In the genomic region with DNA sequence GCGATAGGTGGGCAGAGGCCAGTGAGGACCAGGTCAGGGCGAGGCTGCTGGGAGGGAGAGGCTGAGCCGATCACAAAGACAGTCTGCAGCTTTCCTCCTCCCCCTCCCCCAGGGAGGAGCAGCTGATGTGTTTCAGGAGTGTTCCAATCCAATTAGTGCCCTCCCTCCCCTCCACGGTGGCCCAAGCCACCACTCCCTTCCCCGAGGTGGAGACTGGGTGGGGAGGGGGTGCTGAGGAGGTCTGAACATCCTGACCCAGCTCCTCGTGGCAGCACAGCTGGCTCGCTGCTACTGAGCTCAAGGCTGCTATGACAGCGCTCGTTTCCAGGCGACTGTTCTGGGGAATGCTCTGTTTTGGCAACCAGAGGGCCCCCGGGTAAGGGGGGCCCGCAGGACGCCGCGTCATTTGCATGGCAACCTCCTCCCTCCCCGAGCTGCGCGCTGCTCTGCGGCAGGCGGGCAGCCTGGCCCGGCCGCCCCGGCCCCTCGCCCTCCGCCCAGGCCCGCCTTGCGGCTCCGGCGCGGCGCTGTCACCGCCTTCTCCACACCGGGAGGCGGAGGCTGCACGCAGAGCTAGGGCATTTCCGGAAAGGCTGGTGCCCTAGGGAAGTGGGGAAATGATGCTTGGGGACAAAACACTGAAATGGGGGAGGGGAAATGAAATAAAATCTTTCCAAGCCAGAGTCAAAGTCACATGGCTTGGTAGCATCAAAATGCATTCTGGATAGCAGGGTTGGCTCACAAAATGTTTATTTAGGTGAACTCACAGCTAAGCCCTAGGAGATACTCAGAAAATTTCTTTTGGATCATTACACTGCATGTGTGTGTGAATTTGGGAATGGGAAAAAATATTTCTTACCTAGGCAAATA, we compare ENCODE assay signal across 8 cellular contexts.
A peak's percentile ranks its signal among the peaks of the same experiment; 100 is the strongest.
DNase-seq lines count a peak whose midpoint lies in the region; ATAC-seq, FAIRE-seq and TF ChIP-seq lines count a peak whose summit lies in the region.

No MANE protein-coding gene starts in this region.

- H4K20me1 ChIP-seq in astrocyte (ENCODE audit: insufficient read depth, low read length): no peaks in the 10 kb centered on the region

- H3K79me2 ChIP-seq in astrocyte (ENCODE audit: insufficient read depth, low read length): no peaks in the 10 kb centered on the region

- H3K9me3 ChIP-seq in astrocyte (ENCODE audit: insufficient read depth, low read depth, low read length): no peaks in the 10 kb centered on the region
- no peaks in the 10 kb centered on the region for H3K9me3 ChIP-seq in uterus

- H3K36me3 Mint-ChIP-seq in astrocyte (ENCODE audit: low read depth, unreplicated experiment): no peaks in the 10 kb centered on the region

- no peak for FAIRE-seq in astrocyte (lab: Jason Lieb, UNC)

- peak; percentile 82 for ATAC-seq in HG02798 (IDR thresholded peaks at IDR 0.05; ENCODE audit: poor library complexity, unreplicated experiment)

- H2AFZ ChIP-seq in astrocyte (ENCODE audit: low read depth, low read length): peak overlapping the region; percentile 76

- H3K27me3 Mint-ChIP-seq in astrocyte (ENCODE audit: low read depth, unreplicated experiment): no peaks in the 10 kb centered on the region

- H3K4me3 ChIP-seq in GM12865 (ENCODE audit: low read depth, low read length): peak overlapping the region; percentile 68
- H3K4me3 ChIP-seq in astrocyte (ENCODE audit: insufficient read depth, low read depth, low read length): peak overlapping the region; percentile 54
- H3K4me3 ChIP-seq in uterus: peak overlapping the region; percentile 28 to 46

- peak in 1 of 2 donors; percentile 44 for TF ChIP-seq POLR2A in uterus (IDR thresholded peaks at IDR 0.05)

- H3K9me3 Mint-ChIP-seq in astrocyte (ENCODE audit: unreplicated experiment): no peaks in the 10 kb centered on the region

- intact Hi-C loops in uterus (cut with DNase I; ENCODE audit: low total_unique reads): no loop called here

- no peaks in the 10 kb centered on the region for H3K36me3 ChIP-seq in astrocyte (ENCODE audit: insufficient read depth, low read length)
- no peaks in the 10 kb centered on the region for H3K36me3 ChIP-seq in uterus

- peak overlapping the region; percentile 77 for H3K9ac ChIP-seq in astrocyte (ENCODE audit: low read length)

- H3K27me3 ChIP-seq in astrocyte (ENCODE audit: insufficient read depth, low read length) (no peaks in the 10 kb centered on the region), uterus (no peaks in the 10 kb centered on the region)

- TF ChIP-seq CTCF in GM12865 (IDR thresholded peaks at IDR 0.05; ENCODE audit: insufficient read depth, low read depth, low read length, missing control alignments) (no peak), astrocyte (IDR thresholded peaks at IDR 0.05; ENCODE audit: insufficient read depth, low read depth, low read length) (no peak), uterus (IDR thresholded peaks at IDR 0.05) (no peak)

- H3K4me3 Mint-ChIP-seq in astrocyte (ENCODE audit: unreplicated experiment): peak overlapping the region; percentile 68

- peak overlapping the region; percentile 84 for H3K4me2 ChIP-seq in astrocyte (ENCODE audit: low read length)

- H3K27ac Mint-ChIP-seq in astrocyte (ENCODE audit: unreplicated experiment): peak overlapping the region; percentile 99

- H3K27ac ChIP-seq in astrocyte (ENCODE audit: low read depth, low read length) (peak overlapping the region; percentile 60), uterus (peak overlapping the region; percentile 85 to 87)

- H3K4me1 Mint-ChIP-seq in astrocyte (ENCODE audit: low read depth, unreplicated experiment): peaks cover 23% of the 10 kb centered on the region

- H3K4me1 ChIP-seq in astrocyte (ENCODE audit: insufficient read depth, low read length): peaks cover 17% of the 10 kb centered on the region
- peaks cover 0 to 14% of the 10 kb centered on the region in 2 donors for H3K4me1 ChIP-seq in uterus

- DNase-seq in GM12865 (ENCODE audit: low read depth) (peak; percentile 88), NCI-H1694 (lab: John Stamatoyannopoulos, UW) (peak; percentile 91), T-helper 22 cell (ENCODE audit: low read depth) (peak; percentile 69), astrocyte (ENCODE audit: low read depth) (peak; percentile 78), hepatic stellate cell (ENCODE audit: low spot score) (peak; percentile 94), putamen (ENCODE audit: low spot score) (peak; percentile 93), uterus (peak; percentile 88 to 90)

Comparison
In these comparisons a context has a peak if more than half of its experiments do, and no peak if none do; other contexts are left out.
1. Peak in every context shown above with its lines: DNase-seq, ATAC-seq, H3K4me3 ChIP-seq and H3K27ac ChIP-seq.